ENCODE assay signal across 25 cellular contexts in the genomic region with DNA sequence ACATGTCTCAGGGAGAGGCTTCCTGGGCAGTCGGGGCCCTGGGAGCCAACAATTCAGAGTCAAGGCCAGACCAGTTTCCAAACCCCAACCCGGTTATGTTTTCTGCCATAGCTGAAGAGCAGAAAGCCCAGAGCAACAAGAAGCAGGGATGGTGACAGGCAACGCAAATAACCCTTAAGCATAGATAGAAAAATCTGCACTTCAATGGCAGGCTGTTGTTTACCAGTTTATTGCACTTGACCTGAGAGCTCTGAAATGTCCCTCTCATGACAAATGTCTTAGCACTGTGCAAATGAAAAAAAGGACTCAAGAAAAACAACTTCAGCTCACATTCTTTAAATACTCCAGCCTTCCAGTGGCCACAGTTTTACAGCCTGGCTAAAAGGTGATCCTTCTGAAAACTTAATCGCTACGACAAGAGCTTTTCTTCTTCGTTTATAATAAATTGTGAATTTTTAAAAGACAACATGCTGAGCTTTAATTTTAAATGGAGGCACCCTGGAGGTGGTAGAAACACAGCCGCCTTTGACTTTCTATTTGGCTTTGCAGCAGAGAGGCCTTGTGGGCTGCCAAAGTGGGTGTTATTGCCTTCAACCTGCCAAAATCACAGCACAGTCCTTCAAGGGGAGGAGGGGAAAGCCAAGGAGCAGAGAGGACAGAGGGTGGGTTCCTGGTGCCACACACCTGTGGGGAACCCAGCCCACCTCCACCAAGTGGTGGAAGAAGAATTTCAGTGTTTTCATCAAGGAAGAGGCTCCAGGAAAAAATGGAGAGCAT.
DNase-seq lines count a peak whose midpoint lies in the region; ATAC-seq and TF ChIP-seq lines count a peak whose summit lies in the region.
"Had no signal": no experiment of that assay in that cellular context is flagged by ENCODE, and none has a peak within 500 bp of the region (broad histone marks: within the 10 kb centered on the region; RNA-seq: fewer than 3 reads in every experiment).

No MANE protein-coding gene starts in this region.

- peaks cover 17% of the 10 kb centered on the region for H3K4me1 Mint-ChIP-seq in endodermal cell
- H3K4me1 Mint-ChIP-seq: activated naive CD4-positive, alpha-beta T cell treated with anti-CD3 and anti-CD28 coated beads, Interleukin-2, amount 10 ng/mL, durations not matched to agents 7 days and 5 days; neural crest cell had no signal

- peaks cover 6% of the 10 kb centered on the region for H3K27me3 Mint-ChIP-seq in endodermal cell (ENCODE audit: insufficient read depth)
- H3K27me3 Mint-ChIP-seq: activated naive CD4-positive, alpha-beta T cell treated with anti-CD3 and anti-CD28 coated beads, Interleukin-2, amount 10 ng/mL, durations not matched to agents 7 days and 5 days had no signal

- H3K4me1 ChIP-seq in endodermal cell (ENCODE audit: control insufficient read depth, insufficient read depth, low read length) (no peaks in the 10 kb centered on the region), lung (ENCODE audit: control insufficient read depth in 2 of 2, insufficient read depth in 2 of 2, low read length in 2 of 2) (peaks cover 0 to 3% of the 10 kb centered on the region in 2 donors), upper lobe of left lung (no peaks in the 10 kb centered on the region)
- H3K4me1 ChIP-seq: sigmoid colon, transverse colon had no signal

- DNase-seq in DMS53 (lab: John Stamatoyannopoulos, UW) (peak; percentile 48), DMS53 treated with DMSO at 0.1 percent for 48 hours (lab: John Stamatoyannopoulos, UW; ENCODE audit: unreplicated experiment) (no peak), endodermal cell (peak; percentile 65), lung (ENCODE audit: low spot score) (no peak), upper lobe of left lung (no peak), GM03348 (ENCODE audit: low spot score) (no peak), H7 (no peak)
- DNase-seq: activated naive CD4-positive, alpha-beta T cell treated with anti-CD3 and anti-CD28 coated beads, Interleukin-2, amount 10 ng/mL, durations not matched to agents 7 days and 5 days; amniotic stem cell; CD4-positive, alpha-beta T cell; NCI-H1092; NCI-H187; NCI-H526 treated with DMSO at 0.1 percent for 48 hours; posterior cingulate gyrus; sigmoid colon; stimulated activated CD8-positive, alpha-beta memory T cell treated with anti-CD3 and anti-CD28 coated beads, Interleukin-4, amount 100 ng/mL, for 48 hours; transverse colon had no signal

- WGBS in endodermal cell (ENCODE audit: insufficient coverage in 1 of 2, insufficient read length in 1 of 2), 2 experiments: 66 to 83% methylated on average over 3 to 7 of the region's 7 CpGs
- 64% methylated on average over 7 of the region's 7 CpGs for WGBS in lung, 2 donors
- 61 to 65% methylated on average over 7 of the region's 7 CpGs for WGBS in upper lobe of left lung, 2 donors

- H3K36me3 Mint-ChIP-seq in endodermal cell (ENCODE audit: low read depth): peaks cover 9% of the 10 kb centered on the region
- H3K36me3 Mint-ChIP-seq: activated naive CD4-positive, alpha-beta T cell treated with anti-CD3 and anti-CD28 coated beads, Interleukin-2, amount 10 ng/mL, durations not matched to agents 7 days and 5 days had no signal

- no peak overlapping the region for H3K4me3 Mint-ChIP-seq in endodermal cell
- H3K4me3 Mint-ChIP-seq: activated naive CD4-positive, alpha-beta T cell treated with anti-CD3 and anti-CD28 coated beads, Interleukin-2, amount 10 ng/mL, durations not matched to agents 7 days and 5 days; CD4-positive, alpha-beta T cell; neural crest cell; T-helper 1 cell treated with Interleukin-12 subunit alpha and Interleukin-12 subunit beta and Interleukin-4 antibody, amounts not matched to agents 30 μg/mL and 1 μg/mL, for 36 hours had no signal

- peaks cover 25% of the 10 kb centered on the region for H3K9me3 ChIP-seq in endodermal cell (ENCODE audit: control insufficient read depth, low read length)
- peaks cover 3 to 14% of the 10 kb centered on the region in 2 donors for H3K9me3 ChIP-seq in lung (ENCODE audit: control insufficient read depth in 2 of 2, insufficient read depth in 1 of 2, low read length in 1 of 2)
- peaks cover 7 to 22% (median 12%) of the 10 kb centered on the region in 4 donors for H3K9me3 ChIP-seq in upper lobe of left lung

- H3K36me3 ChIP-seq in endodermal cell (ENCODE audit: control insufficient read depth, insufficient read depth, low read length): no peaks in the 10 kb centered on the region
- H3K36me3 ChIP-seq in lung (ENCODE audit: control insufficient read depth in 2 of 2, insufficient read depth in 2 of 2, low read length in 2 of 2): no peaks in the 10 kb centered on the region
- H3K36me3 ChIP-seq in upper lobe of left lung: no peaks in the 10 kb centered on the region
- H3K36me3 ChIP-seq in H7 (replicated peaks; ENCODE audit: control insufficient read depth, insufficient read depth, low read length): no peaks in the 10 kb centered on the region
- H3K36me3 ChIP-seq: sigmoid colon, transverse colon had no signal

- H3K9me3 Mint-ChIP-seq in endodermal cell: peaks cover 36% of the 10 kb centered on the region

- H3K27me3 ChIP-seq in endodermal cell (ENCODE audit: control insufficient read depth, insufficient read depth, low read length, poor library complexity, severe bottlenecking): no peaks in the 10 kb centered on the region
- H3K27me3 ChIP-seq in lung (ENCODE audit: control insufficient read depth, insufficient read depth): no peaks in the 10 kb centered on the region
- H3K27me3 ChIP-seq in upper lobe of left lung: no peaks in the 10 kb centered on the region
- no peaks in the 10 kb centered on the region for H3K27me3 ChIP-seq in H7 (ENCODE audit: control insufficient read depth, insufficient read depth, low read length)
- H3K27me3 ChIP-seq: sigmoid colon, transverse colon had no signal

- peak overlapping the region; percentile 45 for H3K4me3 ChIP-seq in endodermal cell (ENCODE audit: low read length)
- no peak overlapping the region for H3K4me3 ChIP-seq in lung
- H3K4me3 ChIP-seq in upper lobe of left lung: no peak overlapping the region
- H3K4me3 ChIP-seq in H7 (ENCODE audit: insufficient read depth, low read depth, low read length): no peak overlapping the region
- H3K4me3 ChIP-seq: GM23248, sigmoid colon, SK-N-MC, transverse colon had no signal

- TF ChIP-seq CTCF in endodermal cell (conservative IDR thresholded peaks at IDR 0.05) (no peak), lung (IDR thresholded peaks at IDR 0.05; ENCODE audit: control extremely low read depth, extremely low read depth) (no peak), upper lobe of left lung (IDR thresholded peaks at IDR 0.05) (no peak)

- ATAC-seq in lung (ENCODE audit: insufficient read depth, low FRiP score) (peak; percentile 19), upper lobe of left lung (ENCODE audit: low FRiP score in 2 of 2) (peak; percentile 15 to 57), HG02623 (IDR thresholded peaks at IDR 0.05; ENCODE audit: unreplicated experiment) (no peak)
- ATAC-seq: HepG2 had no signal

- H3K27ac ChIP-seq in endodermal cell (ENCODE audit: low read depth, low read length) (no peak overlapping the region), lung (ENCODE audit: low read depth in 1 of 2, low read length in 1 of 2) (peak overlapping the region in 1 of 2 donors; percentile 69), upper lobe of left lung (peak overlapping the region in 2 of 4 donors; percentile 28 to 58)
- H3K27ac ChIP-seq: 22Rv1, GM23248, RWPE1, sigmoid colon, SK-N-MC, transverse colon had no signal

- TF ChIP-seq EP300 in upper lobe of left lung (IDR thresholded peaks at IDR 0.05): no peak

- no peak for TF ChIP-seq POLR2A in upper lobe of left lung (IDR thresholded peaks at IDR 0.05)

- H3K27ac Mint-ChIP-seq in endodermal cell: peak overlapping the region; percentile 75
- H3K27ac Mint-ChIP-seq: activated naive CD4-positive, alpha-beta T cell treated with anti-CD3 and anti-CD28 coated beads, Interleukin-2, amount 10 ng/mL, durations not matched to agents 7 days and 5 days; CD4-positive, alpha-beta T cell; T-helper 1 cell treated with Interleukin-12 subunit alpha and Interleukin-12 subunit beta and Interleukin-4 antibody, amounts not matched to agents 30 μg/mL and 1 μg/mL, for 36 hours had no signal

- no peak overlapping the region for H3K9ac ChIP-seq in endodermal cell (ENCODE audit: extremely low read depth, low read length, poor library complexity, severe bottlenecking)
- H3K9ac ChIP-seq: GM23248 had no signal

Comparison
In these comparisons a context has a peak if more than half of its experiments do, and no peak if none do; other contexts are left out.
1. DNase-seq: peak in DMS53 (single experiment) and endodermal cell (single experiment); none in DMS53 treated with DMSO at 0.1 percent for 48 hours (single experiment), lung (single experiment), upper lobe of left lung (0 of 2), GM03348 (single experiment) and H7 (single experiment).